1 cellular context compared by ENCODE assay signal in the genomic region with DNA sequence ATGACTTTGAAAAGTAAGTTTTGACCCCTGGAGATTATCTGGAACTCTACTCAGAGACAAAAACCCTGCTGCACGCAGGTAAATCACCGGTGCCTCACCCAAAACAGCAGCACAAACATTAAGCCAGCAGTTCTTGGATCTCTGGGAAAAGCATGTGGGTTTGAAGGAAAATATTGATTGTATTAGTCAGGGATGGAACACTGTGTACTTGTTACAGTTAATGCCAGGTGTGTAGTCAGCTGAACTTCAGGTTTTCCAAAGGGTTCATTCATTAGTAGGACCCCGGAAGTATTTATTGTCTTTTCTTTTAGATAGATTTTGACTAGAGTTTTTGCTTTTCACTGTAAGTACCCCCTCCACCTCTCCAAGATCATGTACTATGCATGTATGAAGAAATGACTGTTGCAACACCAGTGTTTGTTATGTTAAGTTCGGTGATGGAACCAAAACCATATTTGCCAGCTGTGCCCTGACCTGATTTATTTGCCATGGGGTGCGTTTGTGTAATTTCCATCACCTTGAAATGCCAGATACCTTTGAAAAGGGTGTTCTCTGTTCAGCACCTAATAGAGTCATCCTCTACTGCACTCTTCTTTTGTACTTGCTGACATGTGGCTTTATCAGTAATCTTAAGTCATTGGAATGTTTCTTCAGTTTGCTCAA.
TF ChIP-seq lines count a peak whose summit lies in the region.

No MANE protein-coding gene starts in this region.

TF ChIP-seq in HepG2, 621 proteins besides CTCF, POLR2A, EP300 and RAD21:
- TF ChIP-seq CEBPB (IDR thresholded peaks at IDR 0.05; ENCODE audit: borderline replicate concordance, low read depth, low read length), result peak; percentile 43; the same call in 1 of the 2 replicates
- TF ChIP-seq REST (IDR thresholded peaks at IDR 0.05; ENCODE audit: borderline replicate concordance in 1 of 2, low read depth in 1 of 2, low read length in 2 of 2), result no peak
- peak; percentile 36; the same call in 1 of the 2 replicates for TF ChIP-seq SALL1 (CRISPR knock-in tag; IDR thresholded peaks at IDR 0.05)
- TF ChIP-seq CEBPG (CRISPR knock-in tag; IDR thresholded peaks at IDR 0.05), result 0 out of 2 replicates have a peak, but pooled peaks have one; percentile 20
- 0 out of 2 replicates have a peak, but pooled peaks have one; percentile 11 for TF ChIP-seq FOXA3 (CRISPR knock-in tag; IDR thresholded peaks at IDR 0.05)
- no peak for TF ChIP-seq SP140L (CRISPR knock-in tag; IDR thresholded peaks at IDR 0.05; ENCODE audit: borderline replicate concordance)
- no peak for TF ChIP-seq ZNF101 (CRISPR knock-in tag; IDR thresholded peaks at IDR 0.05; ENCODE audit: borderline replicate concordance, low read depth)
